ENCODE assay signal across 15 cellular contexts in the genomic region with DNA sequence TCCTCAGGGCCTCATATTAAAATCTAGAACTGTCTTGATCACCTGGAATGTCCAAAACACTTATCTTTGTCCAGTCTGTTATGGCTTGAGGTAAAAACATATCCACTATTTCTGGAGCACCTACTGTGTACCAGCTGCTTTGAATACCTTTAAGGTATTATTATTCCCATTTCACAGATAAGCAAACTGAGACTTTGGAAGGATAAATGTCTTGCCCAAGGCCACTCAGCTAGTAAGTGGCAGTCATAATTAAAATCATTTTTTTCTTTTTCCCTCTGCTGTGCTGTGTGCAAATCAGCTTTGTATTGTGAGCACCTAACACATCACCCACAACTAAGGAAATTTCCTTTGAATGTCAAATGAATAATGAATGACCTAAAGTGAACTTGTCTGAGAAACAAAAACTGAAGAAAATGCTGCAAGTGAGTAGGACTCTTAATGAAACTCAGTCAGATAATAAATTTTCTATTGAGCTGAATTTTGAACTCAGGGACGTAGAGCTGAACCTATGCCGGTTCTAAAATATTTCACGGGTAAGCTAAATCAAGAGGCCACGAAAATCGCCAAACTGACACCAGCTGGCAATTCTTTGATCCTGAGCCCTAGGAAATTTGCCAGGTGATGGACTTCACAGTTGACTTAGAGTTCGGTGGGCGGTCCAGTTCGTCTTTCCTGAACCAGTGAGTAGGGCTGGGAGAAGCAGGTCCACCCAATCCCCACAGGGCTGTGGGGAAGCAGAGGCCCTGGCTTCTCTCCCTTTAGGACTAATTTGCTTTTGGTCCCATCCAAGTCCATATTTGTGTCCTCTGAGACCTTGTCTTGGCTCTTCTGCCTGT.
DNase-seq lines count a peak whose midpoint lies in the region; ATAC-seq and TF ChIP-seq lines count a peak whose summit lies in the region.
"Had no signal": no experiment of that assay in that cellular context is flagged by ENCODE, and none has a peak within 500 bp of the region (broad histone marks: within the 10 kb centered on the region; RNA-seq: fewer than 3 reads in every experiment).

No MANE protein-coding gene starts in this region.

- peak; percentile 42 for DNase-seq in activated CD8-positive, alpha-beta memory T cell treated with anti-CD3 and anti-CD28 coated beads for 24 hours
- no peak for DNase-seq in activated CD8-positive, alpha-beta memory T cell treated with anti-CD3 and anti-CD28 coated beads, Interleukin-2, amount 50 U/mL, for 48 hours
- DNase-seq in esophagus muscularis mucosa (ENCODE audit: extremely low spot score) (peak; percentile 92), right lobe of liver (peak in 2 of 3 donors; percentile 52 to 85), thyroid gland (no peak), G401 (ENCODE audit: low spot score) (no peak)
- DNase-seq: EL, NCI-H1105, NCI-H2029 treated with DMSO at 0.1 percent for 48 hours, NCI-H226, NCI-H510A treated with DMSO at 0.1 percent for 48 hours, Peyer's patch, SJCRH30 had no signal

- H3K27me3 ChIP-seq in esophagus muscularis mucosa (peaks cover 0 to 4% (median 0%) of the 10 kb centered on the region in 4 donors), right lobe of liver (no peaks in the 10 kb centered on the region), thyroid gland (no peaks in the 10 kb centered on the region)
- H3K27me3 ChIP-seq: Peyer's patch, SJCRH30 had no signal

- ATAC-seq in right lobe of liver (peak in 1 of 4 donors; percentile 69), GM18868 (IDR thresholded peaks at IDR 0.05; ENCODE audit: unreplicated experiment) (no peak)

- WGBS in esophagus muscularis mucosa = 61% methylated on average over 8 of the region's 8 CpGs
- 22% methylated on average over 5 of the region's 8 CpGs for WGBS in right lobe of liver (ENCODE audit: insufficient coverage, low coverage, low lambda C conversion rate, missing lambda C conversion rate)
- 72 to 78% methylated on average over 8 of the region's 8 CpGs for WGBS in thyroid gland, 2 donors

- H3K36me3 ChIP-seq in esophagus muscularis mucosa (no peaks in the 10 kb centered on the region), right lobe of liver (no peaks in the 10 kb centered on the region), thyroid gland (no peaks in the 10 kb centered on the region)
- H3K36me3 ChIP-seq: Peyer's patch, SJCRH30 had no signal

- intact Hi-C loops in esophagus muscularis mucosa (cut with DNase I) (no loop called here), right lobe of liver (cut with DNase I) (no loop called here), thyroid gland (cut with DNase I) (no loop called here)

- H3K27ac ChIP-seq in esophagus muscularis mucosa (replicated peaks in 1 of 4) (peak overlapping the region in 1 of 4 donors; percentile 4), right lobe of liver (peak overlapping the region in 1 of 3 donors; percentile 90), thyroid gland (peak overlapping the region in 2 of 3 donors; percentile 85 to 97)
- H3K27ac ChIP-seq: KMS-11, Peyer's patch, SJCRH30 had no signal

- peaks cover 0 to 9% (median 0%) of the 10 kb centered on the region in 4 donors for H3K9me3 ChIP-seq in esophagus muscularis mucosa
- no peaks in the 10 kb centered on the region for H3K9me3 ChIP-seq in right lobe of liver
- no peaks in the 10 kb centered on the region for H3K9me3 ChIP-seq in thyroid gland
- H3K9me3 ChIP-seq: Peyer's patch, SJCRH30 had no signal

- no peak for TF ChIP-seq EP300 in esophagus muscularis mucosa (IDR thresholded peaks at IDR 0.05)

- in situ Hi-C loops in G401 (cut with HindIII; ENCODE audit: low sequenced_read_pairs) = no loop called here

- TF ChIP-seq CTCF in esophagus muscularis mucosa (IDR thresholded peaks at IDR 0.05) = no peak
- TF ChIP-seq CTCF in right lobe of liver (IDR thresholded peaks at IDR 0.05) = no peak
- no peak for TF ChIP-seq CTCF in thyroid gland (IDR thresholded peaks at IDR 0.05)

- TF ChIP-seq POLR2A in esophagus muscularis mucosa (IDR thresholded peaks at IDR 0.05; ENCODE audit: low read depth) (no peak), right lobe of liver (IDR thresholded peaks at IDR 0.05) (no peak), thyroid gland (IDR thresholded peaks at IDR 0.05) (no peak)

- no peaks in the 10 kb centered on the region for H3K4me1 ChIP-seq in esophagus muscularis mucosa
- peaks cover 0 to 46% (median 12%) of the 10 kb centered on the region in 4 donors for H3K4me1 ChIP-seq in right lobe of liver
- H3K4me1 ChIP-seq in thyroid gland = peaks cover 25 to 54% of the 10 kb centered on the region in 2 donors
- H3K4me1 ChIP-seq: Peyer's patch, SJCRH30 had no signal

- H3K4me3 ChIP-seq in esophagus muscularis mucosa (no peak overlapping the region), right lobe of liver (no peak overlapping the region), thyroid gland (replicated peaks in 1 of 3) (no peak overlapping the region)
- H3K4me3 ChIP-seq: Peyer's patch, SJCRH30 had no signal

Comparison
In these comparisons a context has a peak if more than half of its experiments do, and no peak if none do; other contexts are left out.
1. DNase-seq: peak in activated CD8-positive, alpha-beta memory T cell treated with anti-CD3 and anti-CD28 coated beads for 24 hours (single experiment), esophagus muscularis mucosa (single experiment) and right lobe of liver (2 of 3); none in activated CD8-positive, alpha-beta memory T cell treated with anti-CD3 and anti-CD28 coated beads, Interleukin-2, amount 50 U/mL, for 48 hours (single experiment), thyroid gland (0 of 2) and G401 (single experiment).